In the genomic region with DNA sequence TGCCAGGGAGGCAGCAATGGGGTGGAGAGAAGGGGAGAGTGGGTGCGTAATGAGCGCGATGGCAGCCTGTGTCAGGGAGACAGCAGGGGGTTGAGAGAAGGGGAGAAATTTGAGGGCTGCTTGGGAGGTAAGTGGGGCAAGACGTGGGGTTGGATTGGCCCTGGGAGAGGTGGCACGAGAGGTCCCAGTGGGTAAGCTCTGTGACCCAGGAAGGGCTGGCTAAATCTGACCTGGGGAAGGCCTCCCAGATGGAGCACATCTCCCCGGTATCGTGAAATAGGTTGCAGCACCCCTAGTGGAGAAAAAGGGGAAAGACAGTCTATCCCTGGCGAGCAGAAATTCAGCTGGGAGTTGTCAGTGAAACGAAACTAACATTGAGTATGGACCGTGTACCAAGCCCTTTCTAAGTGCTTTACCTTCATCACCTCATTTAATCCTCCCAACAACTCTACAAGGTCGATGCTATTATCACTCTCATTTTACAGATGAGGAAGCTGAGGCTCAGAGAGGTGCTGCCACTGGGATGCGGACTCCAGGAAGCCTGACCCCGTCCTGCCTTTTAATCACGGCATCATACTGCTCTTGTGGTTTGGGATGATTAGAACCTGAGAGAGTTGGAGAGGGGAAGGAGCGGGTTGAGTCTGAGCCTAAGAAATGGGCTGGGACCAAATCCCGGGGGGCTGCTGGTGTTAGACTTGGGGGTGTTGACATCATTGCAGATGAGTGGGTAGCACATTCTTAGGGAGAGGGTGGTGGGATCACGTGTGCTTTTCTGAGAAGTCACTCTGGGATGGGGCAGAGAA, we compare ENCODE assay signal across 8 cellular contexts. TPM values are rescaled to one million over a fixed set of nuclear protein-coding genes. Genes with fewer than 3 reads are reported as not detected.
DNase-seq lines count a peak whose midpoint lies in the region; ATAC-seq and TF ChIP-seq lines count a peak whose summit lies in the region.

No MANE protein-coding gene starts in this region.

- peak; percentile 53 for DNase-seq in DMS79 (lab: John Stamatoyannopoulos, UW)
- DNase-seq in HuH-7 (ENCODE audit: low spot score) = peak; percentile 80
- peak; percentile 36 for DNase-seq in activated effector memory CD4-positive, alpha-beta T cell treated with Interleukin-2 at 50 U/mL for 16 hours
- DNase-seq in fibroblast of the aortic adventitia (ENCODE audit: low read depth) = peak; percentile 87
- peak; percentile 75 for DNase-seq in natural killer cell treated with Interleukin-12 subunit alpha and Interleukin-12 subunit beta and Interleukin-15 and Interleukin-18, amount 100 ng/mL, for 72 hours (ENCODE audit: low spot score)
- DNase-seq in ureter (ENCODE audit: low spot score) = peak; percentile 74
- no peak for DNase-seq in NCI-H1048 (lab: John Stamatoyannopoulos, UW)

- peak overlapping the region; percentile 58 for H3K4me2 ChIP-seq in OCI-LY3 (ENCODE audit: low read length)

- H3K9ac ChIP-seq in OCI-LY3 (ENCODE audit: low read length) = no peak overlapping the region

- ATAC-seq in natural killer cell treated with Interleukin-12 subunit alpha and Interleukin-12 subunit beta and Interleukin-15 and Interleukin-18, amount 100 ng/mL, for 72 hours = peak; percentile 70 to 81

- no peaks in the 10 kb centered on the region for H3K9me3 ChIP-seq in OCI-LY3 (ENCODE audit: insufficient read depth, low read length)

- peaks cover 7 to 9% of the 10 kb centered on the region in 2 donors for H3K4me1 Mint-ChIP-seq in natural killer cell treated with Interleukin-12 subunit alpha and Interleukin-12 subunit beta and Interleukin-15 and Interleukin-18, amount 100 ng/mL, for 72 hours (ENCODE audit: low read depth in 2 of 2)

- no peaks in the 10 kb centered on the region for H3K9me3 Mint-ChIP-seq in natural killer cell treated with Interleukin-12 subunit alpha and Interleukin-12 subunit beta and Interleukin-15 and Interleukin-18, amount 100 ng/mL, for 72 hours

- peak overlapping the region; percentile 67 for H3K4me3 Mint-ChIP-seq in natural killer cell treated with Interleukin-12 subunit alpha and Interleukin-12 subunit beta and Interleukin-15 and Interleukin-18, amount 100 ng/mL, for 72 hours

- H3K27me3 ChIP-seq in OCI-LY3 (ENCODE audit: low read depth, low read length) = peaks cover 10% of the 10 kb centered on the region

- peak overlapping the region in 1 of 2 donors; percentile 51 for H3K27ac Mint-ChIP-seq in natural killer cell treated with Interleukin-12 subunit alpha and Interleukin-12 subunit beta and Interleukin-15 and Interleukin-18, amount 100 ng/mL, for 72 hours

- no peaks in the 10 kb centered on the region for H3K36me3 ChIP-seq in OCI-LY3 (replicated peaks; ENCODE audit: low read depth, low read length)

- peak overlapping the region; percentile 66; the same call in 1 of the 2 replicates for H2AFZ ChIP-seq in OCI-LY3 (ENCODE audit: low read depth, low read length)

- peak; percentile 57 for TF ChIP-seq CTCF in OCI-LY3 (IDR thresholded peaks at IDR 0.05; ENCODE audit: low read depth, low read length)
- peak; percentile 92 for TF ChIP-seq CTCF in fibroblast of the aortic adventitia (IDR thresholded peaks at IDR 0.05; ENCODE audit: insufficient read depth, low read length)

- no peaks in the 10 kb centered on the region for H3K36me3 Mint-ChIP-seq in natural killer cell treated with Interleukin-12 subunit alpha and Interleukin-12 subunit beta and Interleukin-15 and Interleukin-18, amount 100 ng/mL, for 72 hours

- H3K4me3 ChIP-seq in OCI-LY3 (ENCODE audit: low read length) = peak overlapping the region; percentile 53
- H3K4me3 ChIP-seq in fibroblast of the aortic adventitia (ENCODE audit: low read depth, low read length) = peak overlapping the region; percentile 57

- peaks cover 6 to 7% of the 10 kb centered on the region in 2 donors for H3K27me3 Mint-ChIP-seq in natural killer cell treated with Interleukin-12 subunit alpha and Interleukin-12 subunit beta and Interleukin-15 and Interleukin-18, amount 100 ng/mL, for 72 hours

- no peaks in the 10 kb centered on the region for H3K79me2 ChIP-seq in OCI-LY3 (ENCODE audit: low read length)

- H4K20me1 ChIP-seq in OCI-LY3 (ENCODE audit: insufficient read depth, low read length) = no peaks in the 10 kb centered on the region

- H3K27ac ChIP-seq in OCI-LY3 (ENCODE audit: low read length) = no peak overlapping the region

- H3K4me1 ChIP-seq in OCI-LY3 (ENCODE audit: low read length) = peaks cover 7% of the 10 kb centered on the region; the same call in 1 of the 2 replicates

RNA-seq across cellular contexts. Expression of a gene that starts 56.6 kb away (rescaled TPM):
- 442 and 1,073 TPM in 2 replicates for total RNA-seq in fibroblast of the aortic adventitia (ENCODE audit: low replicate concordance)
- 100 to 1,000 TPM; 560 to 666 TPM for total RNA-seq in natural killer cell treated with Interleukin-12 subunit alpha and Interleukin-12 subunit beta and Interleukin-15 and Interleukin-18, amount 100 ng/mL, for 72 hours
- total RNA-seq in ureter = 1,350 TPM
